In genomic region chr1:16642025-16642966, GRCh38 we compare ENCODE assay signal across 10 cellular contexts. TPM values are rescaled to one million over a fixed set of nuclear protein-coding genes. Genes with fewer than 3 reads are reported as not detected.
DNase-seq lines count a peak whose midpoint lies in the region; ATAC-seq and TF ChIP-seq lines count a peak whose summit lies in the region.
"Not testable (repeated sequence)": the region's sequence is repeated elsewhere in the genome, so short reads cannot be mapped to it uniquely, and the experiment has no call there.
"Had no signal": no experiment of that assay in that cellular context is flagged by ENCODE, and none has a peak within 500 bp of the region (broad histone marks: within the 10 kb centered on the region; RNA-seq: fewer than 3 reads in every experiment).

No MANE protein-coding gene starts in this region.

- WGBS in adrenal gland, 4 donors, result 56 to 75% (median 73%) methylated on average over 6 to 9 of the region's 9 CpGs
- WGBS in lower leg skin, 2 donors, result 68 to 70% methylated on average over 8 to 9 of the region's 9 CpGs

- CTCF ChIA-PET in PC-9 (lab: Charles Lee), result not testable (repeated sequence)
- CTCF ChIA-PET in activated CD8-positive, alpha-beta memory T cell treated with anti-CD3 and anti-CD28 coated beads, Interleukin-2, amount 10 ng/mL, durations not matched to agents 7 days and 5 days (lab: Charles Lee), result interaction anchor here (1.3 to 1.6 kb wide), 2 partner anchors 21 kb away, joined by 3 to 7 read pairs; no protein-coding TSS in a partner anchor

- peaks cover 33% of the 10 kb centered on the region for H3K79me2 ChIP-seq in PC-9 (ENCODE audit: low read depth)

- H3K27ac ChIP-seq in PC-9, adrenal gland: not testable (repeated sequence)

- not testable (repeated sequence) for ATAC-seq in activated CD8-positive, alpha-beta memory T cell treated with anti-CD3 and anti-CD28 coated beads, Interleukin-2, amount 10 ng/mL, durations not matched to agents 7 days and 5 days; stimulated activated effector memory CD8-positive, alpha-beta T cell treated with anti-CD3 and anti-CD28 coated beads, Interleukin-12 subunit alpha, Interleukin-12 subunit beta, amount 100 ng/mL, for 72 hours

- DNase-seq in BE2C (peak; percentile 5), PC-9 (peak in 1 of 2 experiments; percentile 15), adrenal gland (peak; percentile 1 to 51 (median 24)), head of caudate nucleus (peak in 30 of 42 donors; percentile 1 to 44 (median 9)), lower leg skin (ENCODE audit: low spot score in 2 of 2) (peak; percentile 16 to 91), osteocyte (ENCODE audit: extremely low spot score, unreplicated experiment) (peak; percentile 87)
- DNase-seq in activated CD8-positive, alpha-beta memory T cell treated with anti-CD3 and anti-CD28 coated beads, Interleukin-2, amount 10 ng/mL, durations not matched to agents 7 days and 5 days, result peak; percentile 49
- DNase-seq in stimulated activated effector memory CD8-positive, alpha-beta T cell treated with anti-CD3 and anti-CD28 coated beads, Interleukin-12 subunit alpha, Interleukin-12 subunit beta, amount 100 ng/mL, for 72 hours (ENCODE audit: low spot score in 2 of 2), result peak; percentile 2 to 58

- H3K27me3 ChIP-seq in BE2C; PC-9 (ENCODE audit: insufficient read depth, low read depth); adrenal gland: not testable (repeated sequence)

- POLR2A ChIA-PET in PC-9 (lab: Charles Lee; ENCODE audit: unreplicated experiment), result not testable (repeated sequence)

- not testable (repeated sequence) for H3K9me2 ChIP-seq in PC-9 (ENCODE audit: insufficient read depth)

- TF ChIP-seq CTCF in BE2C (IDR thresholded peaks at IDR 0.05; ENCODE audit: low read depth, low read length); PC-9 (conservative IDR thresholded peaks at IDR 0.05); adrenal gland (IDR thresholded peaks at IDR 0.05); lower leg skin (IDR thresholded peaks at IDR 0.05); osteocyte (IDR thresholded peaks at IDR 0.05): not testable (repeated sequence)

- not testable (repeated sequence) for H3K4me1 ChIP-seq in BE2C
- peaks cover 17% of the 10 kb centered on the region for H3K4me1 ChIP-seq in PC-9 (replicated peaks; ENCODE audit: insufficient read depth)
- H3K4me1 ChIP-seq in adrenal gland (replicated peaks in 1 of 2), result peaks cover 21 to 32% of the 10 kb centered on the region in 2 donors

- not testable (repeated sequence) for H3K27me3 Mint-ChIP-seq in activated CD8-positive, alpha-beta memory T cell treated with anti-CD3 and anti-CD28 coated beads, Interleukin-2, amount 10 ng/mL, durations not matched to agents 7 days and 5 days; osteocyte (ENCODE audit: unreplicated experiment)

- H2AFZ ChIP-seq in PC-9, result not testable (repeated sequence)

- not testable (repeated sequence) for TF ChIP-seq POLR2A in adrenal gland (IDR thresholded peaks at IDR 0.05); lower leg skin (IDR thresholded peaks at IDR 0.05)

- not testable (repeated sequence) for BruUV-seq in PC-9 (replicated peaks; lab: Mats Ljungman, UMichigan)

- H3K4me3 Mint-ChIP-seq in activated CD8-positive, alpha-beta memory T cell treated with anti-CD3 and anti-CD28 coated beads, Interleukin-2, amount 10 ng/mL, durations not matched to agents 7 days and 5 days; osteocyte (ENCODE audit: unreplicated experiment); stimulated activated effector memory CD8-positive, alpha-beta T cell treated with anti-CD3 and anti-CD28 coated beads, Interleukin-12 subunit alpha, Interleukin-12 subunit beta, amount 100 ng/mL, for 72 hours: not testable (repeated sequence)

- not testable (repeated sequence) for H3K27ac Mint-ChIP-seq in activated CD8-positive, alpha-beta memory T cell treated with anti-CD3 and anti-CD28 coated beads, Interleukin-2, amount 10 ng/mL, durations not matched to agents 7 days and 5 days; osteocyte (ENCODE audit: unreplicated experiment); stimulated activated effector memory CD8-positive, alpha-beta T cell treated with anti-CD3 and anti-CD28 coated beads, Interleukin-12 subunit alpha, Interleukin-12 subunit beta, amount 100 ng/mL, for 72 hours

- intact Hi-C loops in PC-9 (cut with micrococcal nuclease; ENCODE audit: unreplicated experiment); adrenal gland (cut with DNase I); lower leg skin (cut with DNase I; ENCODE audit: low total_unique reads): not testable (repeated sequence)
- intact Hi-C loops in head of caudate nucleus (cut with DNase I), result loop anchor here (10.0 kb wide), 1 partner anchor 273 kb away; no protein-coding TSS in a partner anchor

- H3K4me2 ChIP-seq in PC-9, result peak overlapping the region; percentile 87

- H3K9me3 ChIP-seq in BE2C; PC-9 (ENCODE audit: insufficient read depth, low read depth); adrenal gland (replicated peaks in 1 of 3): not testable (repeated sequence)

- H3K9me3 Mint-ChIP-seq in activated CD8-positive, alpha-beta memory T cell treated with anti-CD3 and anti-CD28 coated beads, Interleukin-2, amount 10 ng/mL, durations not matched to agents 7 days and 5 days (ENCODE audit: low read depth); osteocyte (ENCODE audit: unreplicated experiment); stimulated activated effector memory CD8-positive, alpha-beta T cell treated with anti-CD3 and anti-CD28 coated beads, Interleukin-12 subunit alpha, Interleukin-12 subunit beta, amount 100 ng/mL, for 72 hours: not testable (repeated sequence)

- H4K20me1 ChIP-seq in PC-9 (ENCODE audit: insufficient read depth), result not testable (repeated sequence)

- H3K36me3 ChIP-seq in BE2C; PC-9 (ENCODE audit: low read depth); adrenal gland (replicated peaks in 1 of 2): not testable (repeated sequence)

- H3F3A ChIP-seq in PC-9 (ENCODE audit: insufficient read depth, low read depth), result not testable (repeated sequence)

- not testable (repeated sequence) for H3K4me1 Mint-ChIP-seq in activated CD8-positive, alpha-beta memory T cell treated with anti-CD3 and anti-CD28 coated beads, Interleukin-2, amount 10 ng/mL, durations not matched to agents 7 days and 5 days; osteocyte (ENCODE audit: unreplicated experiment); stimulated activated effector memory CD8-positive, alpha-beta T cell treated with anti-CD3 and anti-CD28 coated beads, Interleukin-12 subunit alpha, Interleukin-12 subunit beta, amount 100 ng/mL, for 72 hours

- H3K4me3 ChIP-seq in BE2C (ENCODE audit: low read depth, low read length); PC-9; adrenal gland; lower leg skin (ENCODE audit: low read depth, poor library complexity, severe bottlenecking): not testable (repeated sequence)

- H3K36me3 Mint-ChIP-seq in activated CD8-positive, alpha-beta memory T cell treated with anti-CD3 and anti-CD28 coated beads, Interleukin-2, amount 10 ng/mL, durations not matched to agents 7 days and 5 days; osteocyte (ENCODE audit: unreplicated experiment); stimulated activated effector memory CD8-positive, alpha-beta T cell treated with anti-CD3 and anti-CD28 coated beads, Interleukin-12 subunit alpha, Interleukin-12 subunit beta, amount 100 ng/mL, for 72 hours: not testable (repeated sequence)

RNA-seq across cellular contexts. Expression of gene RNU1-3, which starts 24.5 kb away (rescaled TPM):
- polyA plus RNA-seq in BE2C (2012; ENCODE audit: insufficient read depth, insufficient read length, low read depth), result 5.0 TPM
- total RNA-seq in PC-9 (2021) (1,333 and 3,235 TPM in 2 replicates), adrenal gland (1,000 to 10,000 TPM in 3 of 8 donors, 100 to 1,000 TPM in 1, under 1 TPM in 3, not detected in 1; under 0.01 to 2,119 (median 890) TPM), lower leg skin (under 1 TPM in 3 of 4 donors, not detected in 1; under 0.01 TPM), osteocyte (2,650 and 2,859 TPM in 2 replicates)
- 1,000 to 10,000 TPM in 1 of 2 experiments, 100 to 1,000 TPM in 1; 922 to 3,744 TPM for total RNA-seq in activated CD8-positive, alpha-beta memory T cell treated with anti-CD3 and anti-CD28 coated beads, Interleukin-2, amount 10 ng/mL, durations not matched to agents 7 days and 5 days
- polyA plus RNA-seq in adrenal gland, result not detected
- total RNA-seq: fibroblast of villous mesenchyme had no signal
- polyA plus RNA-seq: CD8-positive, alpha-beta memory T cell had no signal

RNA-seq across cellular contexts. Expression of gene NBPF1, which starts 28.9 kb away (rescaled TPM):
- 9.2 TPM for polyA plus RNA-seq in BE2C (2012; ENCODE audit: insufficient read depth, insufficient read length, low read depth)
- total RNA-seq in PC-9 (2021), result 45.4 and 45.6 TPM in 2 replicates
- 1 to 10 TPM; 2.8 to 3.1 TPM for total RNA-seq in activated CD8-positive, alpha-beta memory T cell treated with anti-CD3 and anti-CD28 coated beads, Interleukin-2, amount 10 ng/mL, durations not matched to agents 7 days and 5 days
- 100 to 1,000 TPM in 4 of 8 donors, 10 to 100 TPM in 4; 46.4 to 205 (median 111) TPM for total RNA-seq in adrenal gland
- polyA plus RNA-seq in adrenal gland, result 100 to 1,000 TPM in 1 of 3 donors, 10 to 100 TPM in 1, 1 to 10 TPM in 1; 7.9 to 185 (median 25.8) TPM
- 10 to 100 TPM in 3 of 4 donors, 1 to 10 TPM in 1; 8.2 to 19.8 (median 14.7) TPM for total RNA-seq in lower leg skin
- 50.1 and 55.6 TPM in 2 replicates for total RNA-seq in osteocyte
